20 cellular contexts compared by ENCODE assay signal in genomic region chr2:140835079-140835478, GRCh38.
DNase-seq lines count a peak whose midpoint lies in the region; ATAC-seq and TF ChIP-seq lines count a peak whose summit lies in the region.
"Had no signal": no experiment of that assay in that cellular context is flagged by ENCODE, and none has a peak within 500 bp of the region (broad histone marks: within the 10 kb centered on the region; RNA-seq: fewer than 3 reads in every experiment).

No MANE protein-coding gene starts in this region.

- no peak for TF ChIP-seq CTCF in DND-41 (IDR thresholded peaks at IDR 0.05; ENCODE audit: borderline replicate concordance, extremely low read depth, low read length, poor library complexity, severe bottlenecking)
- no peak for TF ChIP-seq CTCF in OCI-LY3 (IDR thresholded peaks at IDR 0.05; ENCODE audit: low read depth, low read length)
- TF ChIP-seq CTCF in fibroblast of pulmonary artery (IDR thresholded peaks at IDR 0.05; ENCODE audit: low read length, missing control alignments): no peak
- TF ChIP-seq CTCF in foreskin keratinocyte (conservative IDR thresholded peaks at IDR 0.05): no peak

- H3K27me3 ChIP-seq in DND-41 (ENCODE audit: insufficient read depth, low read length, poor library complexity): no peaks in the 10 kb centered on the region
- no peaks in the 10 kb centered on the region for H3K27me3 ChIP-seq in OCI-LY3 (ENCODE audit: low read depth, low read length)
- no peaks in the 10 kb centered on the region for H3K27me3 ChIP-seq in foreskin keratinocyte
- no peaks in the 10 kb centered on the region for H3K27me3 ChIP-seq in neuronal stem cell (ENCODE audit: control insufficient read depth in 3 of 3, insufficient read depth in 3 of 3, low read depth in 1 of 3, low read length in 3 of 3)
- H3K27me3 ChIP-seq: BLaER1 treated with 17β-estradiol and CSF1 and Interleukin-3, amounts not matched to agents 10 nM and 100 nM had no signal

- no peak overlapping the region for H3K23ac ChIP-seq in neuronal stem cell (ENCODE audit: low read depth, low read length, poor library complexity)

- H3K4ac ChIP-seq in neuronal stem cell (ENCODE audit: low read length): no peak overlapping the region

- H2BK12ac ChIP-seq in neuronal stem cell (ENCODE audit: low read length): no peak overlapping the region

- ATAC-seq in DND-41 (ENCODE audit: insufficient read depth, low read depth) (peak; percentile 93), foreskin keratinocyte (no peak), HG03520 (IDR thresholded peaks at IDR 0.05; ENCODE audit: unreplicated experiment) (no peak)
- ATAC-seq: CD8-positive, alpha-beta T cell; HCT116; K562 had no signal

- H3K9ac ChIP-seq in DND-41 (ENCODE audit: low read depth, low read length) (peak overlapping the region; percentile 6; the same call in 1 of the 2 replicates), OCI-LY3 (ENCODE audit: low read length) (no peak overlapping the region), neuronal stem cell (ENCODE audit: low read depth, low read length, poor library complexity) (no peak overlapping the region)
- H3K9ac ChIP-seq: BLaER1 treated with 17β-estradiol and CSF1 and Interleukin-3, amounts not matched to agents 10 nM and 100 nM had no signal

- H3K27ac ChIP-seq in DND-41 (ENCODE audit: low read length) (peak overlapping the region; percentile 69), KOPT-K1 (ENCODE audit: low read depth, low read length, poor library complexity, severe bottlenecking) (peak overlapping the region; percentile 52), OCI-LY3 (ENCODE audit: low read length) (no peak overlapping the region), foreskin keratinocyte (no peak overlapping the region), neuronal stem cell (replicated peaks; ENCODE audit: low read length) (no peak overlapping the region)
- H3K27ac ChIP-seq: BLaER1 treated with 17β-estradiol and CSF1 and Interleukin-3, amounts not matched to agents 10 nM and 100 nM; HL-60 had no signal

- no CpG with 5 or more reads among the region's 7 CpGs for WGBS in neuronal stem cell (ENCODE audit: extremely low coverage in 2 of 2, insufficient read length in 2 of 2, insufficient replicate concordance in 1 of 2), 2 donors

- H4K8ac ChIP-seq in neuronal stem cell (ENCODE audit: low read depth, low read length): no peak overlapping the region

- no peak overlapping the region for H2BK15ac ChIP-seq in neuronal stem cell (ENCODE audit: low read length)

- no peak overlapping the region for H2BK120ac ChIP-seq in neuronal stem cell (ENCODE audit: low read depth, low read length)

- no peak overlapping the region for H2BK5ac ChIP-seq in neuronal stem cell (ENCODE audit: low read length)

- no peak overlapping the region for H3K14ac ChIP-seq in neuronal stem cell (ENCODE audit: low read length)

- H3K18ac ChIP-seq in neuronal stem cell (ENCODE audit: low read length): no peak overlapping the region

- H3K9me3 ChIP-seq in DND-41 (ENCODE audit: insufficient read depth, low read length, severe bottlenecking): no peaks in the 10 kb centered on the region
- H3K9me3 ChIP-seq in KOPT-K1 (ENCODE audit: insufficient read depth, low read length, poor library complexity, severe bottlenecking): peaks cover 19% of the 10 kb centered on the region
- no peaks in the 10 kb centered on the region for H3K9me3 ChIP-seq in OCI-LY3 (ENCODE audit: insufficient read depth, low read length)
- H3K9me3 ChIP-seq in neuronal stem cell (replicated peaks in 1 of 2; ENCODE audit: control insufficient read depth in 2 of 2, insufficient read depth in 1 of 2, low read depth in 1 of 2, low read length in 2 of 2): no peaks in the 10 kb centered on the region
- H3K9me3 ChIP-seq: BLaER1 treated with 17β-estradiol and CSF1 and Interleukin-3, amounts not matched to agents 10 nM and 100 nM had no signal

- no peaks in the 10 kb centered on the region for H3K79me1 ChIP-seq in neuronal stem cell (ENCODE audit: low read depth, low read length)

- no peak overlapping the region for H4K91ac ChIP-seq in neuronal stem cell (ENCODE audit: low read depth, low read length, poor library complexity)

- H3K79me2 ChIP-seq in DND-41 (ENCODE audit: insufficient read depth, low read length): no peaks in the 10 kb centered on the region
- H3K79me2 ChIP-seq in OCI-LY3 (ENCODE audit: low read length): no peaks in the 10 kb centered on the region

- H3K4me2 ChIP-seq in DND-41 (ENCODE audit: insufficient read depth, low read length) (peak overlapping the region; percentile 55; the same call in 1 of the 2 replicates), OCI-LY3 (ENCODE audit: low read length) (peak overlapping the region; percentile 51), neuronal stem cell (ENCODE audit: insufficient read depth, low read length, poor library complexity, severe bottlenecking) (no peak overlapping the region)

- H3K4me1 ChIP-seq in DND-41 (ENCODE audit: insufficient read depth, low read length): peaks cover 24% of the 10 kb centered on the region
- peaks cover 22% of the 10 kb centered on the region for H3K4me1 ChIP-seq in OCI-LY3 (ENCODE audit: low read length)
- H3K4me1 ChIP-seq in foreskin keratinocyte: no peaks in the 10 kb centered on the region
- H3K4me1 ChIP-seq in neuronal stem cell (ENCODE audit: control insufficient read depth in 2 of 2, insufficient read depth in 1 of 2, low read depth in 1 of 2, low read length in 2 of 2): no peaks in the 10 kb centered on the region

- H3K36me3 ChIP-seq in DND-41 (ENCODE audit: insufficient read depth, low read length) (no peaks in the 10 kb centered on the region), KOPT-K1 (ENCODE audit: insufficient read depth, low read length) (no peaks in the 10 kb centered on the region), OCI-LY3 (replicated peaks; ENCODE audit: low read depth, low read length) (peaks cover 4% of the 10 kb centered on the region), neuronal stem cell (replicated peaks in 1 of 2; ENCODE audit: control insufficient read depth in 2 of 2, insufficient read depth in 2 of 2, low read length in 2 of 2) (no peaks in the 10 kb centered on the region)
- H3K36me3 ChIP-seq: BLaER1 treated with 17β-estradiol and CSF1 and Interleukin-3, amounts not matched to agents 10 nM and 100 nM had no signal

- H4K20me1 ChIP-seq in DND-41 (ENCODE audit: insufficient read depth, low read length): no peaks in the 10 kb centered on the region
- H4K20me1 ChIP-seq in OCI-LY3 (ENCODE audit: insufficient read depth, low read length): no peaks in the 10 kb centered on the region
- H4K20me1 ChIP-seq: BLaER1 treated with 17β-estradiol and CSF1 and Interleukin-3, amounts not matched to agents 10 nM and 100 nM had no signal

- H3K4me3 ChIP-seq in DND-41 (ENCODE audit: low read depth in 1 of 2, low read length in 2 of 2) (peak overlapping the region in 1 of 2 experiments; percentile 27; a peak in 1 of 4 replicates), OCI-LY3 (ENCODE audit: low read length) (no peak overlapping the region), fibroblast of pulmonary artery (replicated peaks; ENCODE audit: low read depth, low read length) (no peak overlapping the region), neuronal stem cell (ENCODE audit: low read length in 2 of 2) (no peak overlapping the region)
- H3K4me3 ChIP-seq: BLaER1 treated with 17β-estradiol and CSF1 and Interleukin-3, amounts not matched to agents 10 nM and 100 nM; K562 had no signal

- H2AK5ac ChIP-seq in neuronal stem cell (ENCODE audit: low read depth, low read length): no peak overlapping the region

- DNase-seq in DND-41: peak; percentile 46
- DNase-seq in fibroblast of pulmonary artery (ENCODE audit: low read depth): peak; percentile 29
- no peak for DNase-seq in foreskin keratinocyte
- DNase-seq in neuronal stem cell (ENCODE audit: low spot score): no peak
- no peak for DNase-seq in NCI-H1092 treated with DMSO at 0.1 percent for 48 hours (lab: John Stamatoyannopoulos, UW)
- DNase-seq: 8988T; CD8-positive, alpha-beta T cell; COR-L47; DMS 273 treated with DMSO at 0.1 percent for 48 hours; DMS53; GOT3; H7; HFFc6 had no signal

- H2AFZ ChIP-seq in DND-41 (ENCODE audit: low read depth, low read length) (no peak overlapping the region), OCI-LY3 (ENCODE audit: low read depth, low read length) (peak overlapping the region; percentile 61), neuronal stem cell (ENCODE audit: low read length) (no peak overlapping the region)

Comparison
In these comparisons a context has a peak if more than half of its experiments do, and no peak if none do; other contexts are left out.
1. DNase-seq: peak in DND-41 (single experiment) and fibroblast of pulmonary artery (single experiment); none in foreskin keratinocyte (0 of 2), neuronal stem cell (single experiment) and NCI-H1092 treated with DMSO at 0.1 percent for 48 hours (single experiment).
2. H3K27ac ChIP-seq: peak in DND-41 (single experiment) and KOPT-K1 (single experiment); none in OCI-LY3 (single experiment), foreskin keratinocyte (single experiment) and neuronal stem cell (single experiment).